Comparison of ENCODE assay signal across 1 cellular context in genomic region chr14:54116972-54117371, GRCh38.
TF ChIP-seq lines count a peak whose summit lies in the region.

No MANE protein-coding gene starts in this region.

TF ChIP-seq in IMR-90, 13 proteins besides CTCF, POLR2A, EP300 and RAD21:
- TF ChIP-seq SMC3 (IDR thresholded peaks at IDR 0.05; ENCODE audit: low read depth, low read length), result no peak
TF ChIP-seq in IMR-90: peak in this region for 0.
